In the genomic region with DNA sequence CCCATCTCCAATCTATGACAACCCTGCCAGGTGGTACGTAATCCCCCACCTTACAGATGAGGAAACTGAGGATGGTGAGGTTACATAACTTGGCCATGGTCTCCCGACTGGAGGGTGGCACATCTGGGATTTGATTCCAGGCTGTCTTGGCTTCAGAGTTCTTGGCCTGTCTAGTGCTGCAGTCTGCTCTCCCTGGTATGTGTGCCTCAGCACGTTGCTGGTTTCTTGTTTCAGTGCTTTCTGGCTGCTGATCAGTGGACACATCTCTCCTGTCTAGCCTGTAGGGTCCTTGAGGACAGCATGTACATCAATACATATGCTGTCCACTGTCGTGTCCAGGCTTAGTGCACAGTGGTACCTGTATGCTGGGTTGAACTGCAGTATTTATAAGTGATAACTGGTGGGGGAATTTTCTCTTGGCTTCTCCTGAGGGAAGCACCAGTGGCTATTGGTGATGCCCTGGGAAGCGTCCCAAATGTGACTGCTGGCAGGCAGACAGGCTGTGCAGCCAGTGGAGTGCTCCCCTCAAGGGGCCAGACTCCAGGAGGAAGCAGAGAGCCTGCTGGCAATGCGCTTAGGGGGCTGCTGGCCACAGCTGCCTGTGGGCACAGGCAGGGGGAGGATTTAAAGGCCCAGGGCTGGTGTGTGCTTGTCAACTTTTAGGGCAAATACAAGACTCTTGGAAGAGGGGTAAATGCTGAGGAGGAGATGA, we compare ENCODE assay signal across 10 cellular contexts. TPM values are rescaled to one million over a fixed set of nuclear protein-coding genes. Genes with fewer than 3 reads are reported as not detected.
DNase-seq lines count a peak whose midpoint lies in the region; ATAC-seq and TF ChIP-seq lines count a peak whose summit lies in the region.
"Had no signal": no experiment of that assay in that cellular context is flagged by ENCODE, and none has a peak within 500 bp of the region (broad histone marks: within the 10 kb centered on the region; RNA-seq: fewer than 3 reads in every experiment).

No MANE protein-coding gene starts in this region.

- H3K4me1 ChIP-seq in BE2C, result peaks cover 28% of the 10 kb centered on the region
- H3K4me1 ChIP-seq in neural progenitor cell, result no peaks in the 10 kb centered on the region
- H3K4me1 ChIP-seq: breast epithelium had no signal

- H3K27ac ChIP-seq in coronary artery (peak overlapping the region; percentile 14 to 56), neural progenitor cell (no peak overlapping the region)
- H3K27ac ChIP-seq: KMS-11 had no signal

- H3K4me2 ChIP-seq in neural progenitor cell, result no peak overlapping the region
- H3K4me2 ChIP-seq: KMS-11 had no signal

- no peak overlapping the region for H2AFZ ChIP-seq in neural progenitor cell (replicated peaks)

- H3K27me3 ChIP-seq in BE2C, result no peaks in the 10 kb centered on the region
- no peaks in the 10 kb centered on the region for H3K27me3 ChIP-seq in neural progenitor cell
- H3K27me3 ChIP-seq: breast epithelium had no signal

- peaks cover 6% of the 10 kb centered on the region for H3K36me3 Mint-ChIP-seq in neural progenitor cell

- no peak overlapping the region for H3K4me3 ChIP-seq in BE2C (ENCODE audit: low read depth, low read length)
- H3K4me3 ChIP-seq in coronary artery, result no peak overlapping the region
- no peak overlapping the region for H3K4me3 ChIP-seq in neural progenitor cell
- H3K4me3 ChIP-seq: breast epithelium had no signal

- H3K27ac Mint-ChIP-seq in neural progenitor cell, result peak overlapping the region; percentile 9

- peak; percentile 61 for DNase-seq in BE2C
- DNase-seq in NCI-H1092 treated with DMSO at 0.1 percent for 48 hours (lab: John Stamatoyannopoulos, UW), result peak; percentile 73
- DNase-seq in coronary artery (ENCODE audit: low spot score), result no peak
- no peak for DNase-seq in neural progenitor cell (ENCODE audit: low spot score)
- no peak for DNase-seq in amniotic stem cell (lab: John Stamatoyannopoulos, UW)
- DNase-seq in GDM1 (lab: John Stamatoyannopoulos, UW), result no peak
- no peak for DNase-seq in MV-4-11 (lab: John Stamatoyannopoulos, UW)

- H3K27me3 Mint-ChIP-seq in neural progenitor cell (ENCODE audit: insufficient read depth, low read depth), result peaks cover 4% of the 10 kb centered on the region

- no peaks in the 10 kb centered on the region for H3K79me2 ChIP-seq in neural progenitor cell (ENCODE audit: low read depth)

- H3K9me3 Mint-ChIP-seq in neural progenitor cell, result no peaks in the 10 kb centered on the region

- ATAC-seq in HG02885 (IDR thresholded peaks at IDR 0.05; ENCODE audit: poor library complexity, unreplicated experiment), result no peak

- H4K20me1 ChIP-seq in neural progenitor cell (ENCODE audit: low read depth), result peaks cover 40% of the 10 kb centered on the region

- no peaks in the 10 kb centered on the region for H3K9me3 ChIP-seq in BE2C
- H3K9me3 ChIP-seq in neural progenitor cell (ENCODE audit: low read depth), result no peaks in the 10 kb centered on the region
- H3K9me3 ChIP-seq: breast epithelium had no signal

- no peak overlapping the region for H3K4me3 Mint-ChIP-seq in neural progenitor cell

- TF ChIP-seq CTCF in BE2C (IDR thresholded peaks at IDR 0.05; ENCODE audit: low read depth, low read length) (no peak), coronary artery (IDR thresholded peaks at IDR 0.05) (no peak), neural progenitor cell (IDR thresholded peaks at IDR 0.05) (no peak)

- H3K36me3 ChIP-seq in BE2C (no peaks in the 10 kb centered on the region), neural progenitor cell (no peaks in the 10 kb centered on the region)
- H3K36me3 ChIP-seq: breast epithelium had no signal

- H3K4me1 Mint-ChIP-seq in neural progenitor cell, result peaks cover 2% of the 10 kb centered on the region

- no peaks in the 10 kb centered on the region for H3F3A ChIP-seq in neural progenitor cell (ENCODE audit: low read depth)

- no peak overlapping the region for H3K9ac ChIP-seq in neural progenitor cell
- H3K9ac ChIP-seq: KMS-11 had no signal

RNA-seq across cellular contexts. Expression of a gene that starts 14.4 kb away (rescaled TPM):
- 5.6 TPM for polyA plus RNA-seq in BE2C (2012; ENCODE audit: insufficient read depth, insufficient read length, low read depth)
- 0.40 and 0.45 TPM in 2 replicates for total RNA-seq in neural progenitor cell (ENCODE audit: low replicate concordance)

RNA-seq across cellular contexts. Expression of a gene that starts 19.4 kb away (rescaled TPM):
- 155 TPM for polyA plus RNA-seq in BE2C (2012; ENCODE audit: insufficient read depth, insufficient read length, low read depth)
- total RNA-seq in neural progenitor cell (ENCODE audit: low replicate concordance), result 1.2 and 4.4 TPM in 2 replicates

RNA-seq across cellular contexts. Expression of a gene that starts 24.2 kb away (rescaled TPM):
- 76.3 TPM for polyA plus RNA-seq in BE2C (2012; ENCODE audit: insufficient read depth, insufficient read length, low read depth)
- total RNA-seq in neural progenitor cell (ENCODE audit: low replicate concordance), result 13.1 and 30.4 TPM in 2 replicates

RNA-seq across cellular contexts. Expression of a gene that starts 26.6 kb away (rescaled TPM):
- polyA plus RNA-seq in BE2C (2012; ENCODE audit: insufficient read depth, insufficient read length, low read depth), result 3.6 TPM
- 1.5 and 4.9 TPM in 2 replicates for total RNA-seq in neural progenitor cell (ENCODE audit: low replicate concordance)

RNA-seq across cellular contexts. Expression of a gene that starts 32.6 kb away (rescaled TPM):
- not detected for polyA plus RNA-seq in BE2C (2012; ENCODE audit: insufficient read depth, insufficient read length, low read depth)
- total RNA-seq in neural progenitor cell (ENCODE audit: low replicate concordance), result 0.54 and 2.0 TPM in 2 replicates

Comparison
In these comparisons a context has a peak if more than half of its experiments do, and no peak if none do; other contexts are left out.
1. DNase-seq: peak in BE2C (single experiment) and NCI-H1092 treated with DMSO at 0.1 percent for 48 hours (single experiment); none in coronary artery (single experiment), neural progenitor cell (single experiment), amniotic stem cell (single experiment), GDM1 (single experiment) and MV-4-11 (single experiment).